In the genomic region with DNA sequence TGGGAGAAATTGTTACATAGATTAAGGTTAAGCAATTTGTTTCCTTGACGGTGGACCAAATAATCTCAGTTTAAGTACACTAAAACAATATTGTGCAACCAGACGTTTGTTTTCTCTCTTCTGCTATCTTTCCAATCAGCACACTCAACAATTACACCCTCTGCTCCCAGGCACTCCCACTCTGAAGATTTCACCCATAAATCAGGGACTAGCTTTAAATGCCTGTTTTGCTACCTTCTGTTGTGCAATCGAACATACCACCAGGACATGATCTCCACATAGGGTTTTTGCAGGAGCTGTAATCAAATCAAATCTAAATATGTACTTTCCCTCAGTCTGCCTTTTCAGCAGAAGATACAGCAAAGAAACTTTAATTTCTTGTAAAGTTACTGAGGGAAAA, we compare ENCODE assay signal across 19 cellular contexts.
DNase-seq lines count a peak whose midpoint lies in the region; TF ChIP-seq lines count a peak whose summit lies in the region.
"Had no signal": no experiment of that assay in that cellular context is flagged by ENCODE, and none has a peak within 500 bp of the region (broad histone marks: within the 10 kb centered on the region; RNA-seq: fewer than 3 reads in every experiment).

No MANE protein-coding gene starts in this region.

- no peaks in the 10 kb centered on the region for H3K36me3 Mint-ChIP-seq in neural progenitor cell
- H3K36me3 Mint-ChIP-seq: activated CD8-positive, alpha-beta memory T cell treated with anti-CD3 and anti-CD28 coated beads, Interleukin-2, amount 10 ng/mL, durations not matched to agents 7 days and 5 days; activated naive CD4-positive, alpha-beta T cell treated with anti-CD3 and anti-CD28 coated beads, Interleukin-2, amount 50 U/mL, for 72 hours; immature natural killer cell; stimulated activated naive B cell treated with anti-CD40 and anti-IgM and Interleukin-4, amounts not matched to agents 10 μg/mL and 1 μg/mL and 100 μg/mL, for 72 hours had no signal

- no peaks in the 10 kb centered on the region for H3F3A ChIP-seq in neural progenitor cell (ENCODE audit: low read depth)

- no peak overlapping the region for H3K4me2 ChIP-seq in neural progenitor cell

- H3K4me1 Mint-ChIP-seq in neural progenitor cell: peaks cover 16% of the 10 kb centered on the region
- H3K4me1 Mint-ChIP-seq: activated CD8-positive, alpha-beta memory T cell treated with anti-CD3 and anti-CD28 coated beads, Interleukin-2, amount 10 ng/mL, durations not matched to agents 7 days and 5 days; stimulated activated naive B cell treated with anti-CD40 and anti-IgM and Interleukin-4, amounts not matched to agents 10 μg/mL and 1 μg/mL and 100 μg/mL, for 72 hours had no signal

- TF ChIP-seq CTCF in choroid plexus epithelial cell (conservative IDR thresholded peaks at IDR 0.05; ENCODE audit: low read depth, low read length) (no peak), neural progenitor cell (IDR thresholded peaks at IDR 0.05) (no peak)

- no peak overlapping the region for H3K9ac ChIP-seq in neural progenitor cell

- no peak overlapping the region for H3K4me3 Mint-ChIP-seq in neural progenitor cell
- H3K4me3 Mint-ChIP-seq: activated CD8-positive, alpha-beta memory T cell treated with anti-CD3 and anti-CD28 coated beads, Interleukin-2, amount 10 ng/mL, durations not matched to agents 7 days and 5 days; immature natural killer cell; stimulated activated naive B cell treated with anti-CD40 and anti-IgM and Interleukin-4, amounts not matched to agents 10 μg/mL and 1 μg/mL and 100 μg/mL, for 72 hours; T-helper 1 cell treated with Interleukin-12 subunit alpha and Interleukin-12 subunit beta and Interleukin-4 antibody, amounts not matched to agents 30 μg/mL and 1 μg/mL, for 36 hours had no signal

- H3K27me3 Mint-ChIP-seq in neural progenitor cell (ENCODE audit: insufficient read depth, low read depth): no peaks in the 10 kb centered on the region
- H3K27me3 Mint-ChIP-seq: activated CD8-positive, alpha-beta memory T cell treated with anti-CD3 and anti-CD28 coated beads, Interleukin-2, amount 10 ng/mL, durations not matched to agents 7 days and 5 days had no signal

- no peaks in the 10 kb centered on the region for H3K4me1 ChIP-seq in neural progenitor cell
- H3K4me1 ChIP-seq: upper lobe of right lung had no signal

- peaks cover 3% of the 10 kb centered on the region for H3K9me3 Mint-ChIP-seq in neural progenitor cell
- H3K9me3 Mint-ChIP-seq: T-helper 1 cell treated with Interleukin-12 subunit alpha and Interleukin-12 subunit beta and Interleukin-4 antibody, amounts not matched to agents 30 μg/mL and 1 μg/mL, for 36 hours had no signal

- peak; percentile 22 for DNase-seq in ELF-1 (ENCODE audit: low read depth, low spot score)
- DNase-seq in HuH-7 (ENCODE audit: low spot score): peak; percentile 29
- DNase-seq in choroid plexus epithelial cell (ENCODE audit: low read depth): peak; percentile 36
- DNase-seq in neural progenitor cell (ENCODE audit: low spot score): no peak
- DNase-seq in T1000 (lab: John Stamatoyannopoulos, UW): no peak
- DNase-seq in central memory CD4-positive, alpha-beta T cell: no peak
- no peak for DNase-seq in AG08395 (ENCODE audit: low spot score)
- DNase-seq: activated CD8-positive, alpha-beta memory T cell treated with anti-CD3 and anti-CD28 coated beads, Interleukin-2, amount 10 ng/mL, durations not matched to agents 7 days and 5 days; immature natural killer cell; Karpas-422; NCI-H1694; NCI-H526; RPMI8226; stimulated activated naive B cell treated with anti-CD40 and anti-IgM and Interleukin-4, amounts not matched to agents 10 μg/mL and 1 μg/mL and 100 μg/mL, for 72 hours; upper lobe of right lung had no signal

- peak overlapping the region; percentile 55 for H3K27ac Mint-ChIP-seq in neural progenitor cell
- H3K27ac Mint-ChIP-seq: activated CD8-positive, alpha-beta memory T cell treated with anti-CD3 and anti-CD28 coated beads, Interleukin-2, amount 10 ng/mL, durations not matched to agents 7 days and 5 days; activated naive CD4-positive, alpha-beta T cell treated with anti-CD3 and anti-CD28 coated beads, Interleukin-2, amount 50 U/mL, for 72 hours; immature natural killer cell; stimulated activated naive B cell treated with anti-CD40 and anti-IgM and Interleukin-4, amounts not matched to agents 10 μg/mL and 1 μg/mL and 100 μg/mL, for 72 hours; T-helper 1 cell treated with Interleukin-12 subunit alpha and Interleukin-12 subunit beta and Interleukin-4 antibody, amounts not matched to agents 30 μg/mL and 1 μg/mL, for 36 hours had no signal

- H3K9me3 ChIP-seq in neural progenitor cell (ENCODE audit: low read depth): no peaks in the 10 kb centered on the region

- H4K20me1 ChIP-seq in neural progenitor cell (ENCODE audit: low read depth): no peaks in the 10 kb centered on the region

- no peaks in the 10 kb centered on the region for H3K79me2 ChIP-seq in neural progenitor cell (ENCODE audit: low read depth)

- H3K4me3 ChIP-seq in choroid plexus epithelial cell (ENCODE audit: low read depth, low read length) (no peak overlapping the region), neural progenitor cell (no peak overlapping the region)
- H3K4me3 ChIP-seq: upper lobe of right lung had no signal

- H2AFZ ChIP-seq in neural progenitor cell (replicated peaks): no peak overlapping the region

- no peak overlapping the region for H3K27ac ChIP-seq in neural progenitor cell
- H3K27ac ChIP-seq: C4-2B, HL-60, upper lobe of right lung had no signal

- H3K36me3 ChIP-seq in neural progenitor cell: no peaks in the 10 kb centered on the region
- H3K36me3 ChIP-seq: upper lobe of right lung had no signal

- no peaks in the 10 kb centered on the region for H3K27me3 ChIP-seq in neural progenitor cell
- H3K27me3 ChIP-seq: upper lobe of right lung had no signal

Comparison
In these comparisons a context has a peak if more than half of its experiments do, and no peak if none do; other contexts are left out.
1. DNase-seq: peak in ELF-1 (single experiment), HuH-7 (single experiment) and choroid plexus epithelial cell (single experiment); none in neural progenitor cell (single experiment), T1000 (single experiment), central memory CD4-positive, alpha-beta T cell (single experiment) and AG08395 (single experiment).